In the genomic region with DNA sequence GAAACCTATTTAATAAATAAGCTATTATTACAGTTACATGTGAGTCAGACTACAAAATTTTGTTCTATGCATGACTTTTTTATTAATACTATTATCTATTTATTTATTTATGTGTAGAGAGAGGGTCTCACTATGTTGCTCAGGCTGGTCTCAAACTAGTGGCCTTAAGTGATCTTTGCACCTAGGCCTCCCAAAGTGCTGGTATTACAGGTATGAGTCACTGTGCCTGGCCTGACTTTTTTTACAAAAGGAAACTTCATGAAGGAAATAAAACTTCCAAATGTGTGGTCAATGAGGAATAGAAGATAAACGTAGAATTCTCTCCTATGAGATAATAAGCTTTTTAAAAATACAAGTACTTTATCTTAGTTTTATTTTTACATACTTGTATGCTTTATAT, we compare ENCODE assay signal across 1 cellular context.
TF ChIP-seq lines count a peak whose summit lies in the region.

No MANE protein-coding gene starts in this region.

TF ChIP-seq in HepG2, 621 proteins besides CTCF, POLR2A, EP300 and RAD21 (continued from another document):
- TF ChIP-seq FOSL2 (CRISPR knock-in tag; IDR thresholded peaks at IDR 0.05), result peak; percentile 80
- no peak for TF ChIP-seq HNRNPL (IDR thresholded peaks at IDR 0.05; ENCODE audit: low read depth, low read length)
- TF ChIP-seq THYN1 (CRISPR knock-in tag; IDR thresholded peaks at IDR 0.05; ENCODE audit: borderline replicate concordance, low read depth), result no peak
- no peak for TF ChIP-seq BHLHE40 (IDR thresholded peaks at IDR 0.05; ENCODE audit: low read length)
- TF ChIP-seq, protein P1, sequence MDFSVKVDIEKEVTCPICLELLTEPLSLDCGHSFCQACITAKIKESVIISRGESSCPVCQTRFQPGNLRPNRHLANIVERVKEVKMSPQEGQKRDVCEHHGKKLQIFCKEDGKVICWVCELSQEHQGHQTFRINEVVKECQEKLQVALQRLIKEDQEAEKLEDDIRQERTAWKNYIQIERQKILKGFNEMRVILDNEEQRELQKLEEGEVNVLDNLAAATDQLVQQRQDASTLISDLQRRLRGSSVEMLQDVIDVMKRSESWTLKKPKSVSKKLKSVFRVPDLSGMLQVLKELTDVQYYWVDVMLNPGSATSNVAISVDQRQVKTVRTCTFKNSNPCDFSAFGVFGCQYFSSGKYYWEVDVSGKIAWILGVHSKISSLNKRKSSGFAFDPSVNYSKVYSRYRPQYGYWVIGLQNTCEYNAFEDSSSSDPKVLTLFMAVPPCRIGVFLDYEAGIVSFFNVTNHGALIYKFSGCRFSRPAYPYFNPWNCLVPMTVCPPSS (IDR thresholded peaks at IDR 0.05), result no peak
- no peak for TF ChIP-seq RFXAP (CRISPR knock-in tag; IDR thresholded peaks at IDR 0.05; ENCODE audit: borderline replicate concordance)
- TF ChIP-seq, protein P2, sequence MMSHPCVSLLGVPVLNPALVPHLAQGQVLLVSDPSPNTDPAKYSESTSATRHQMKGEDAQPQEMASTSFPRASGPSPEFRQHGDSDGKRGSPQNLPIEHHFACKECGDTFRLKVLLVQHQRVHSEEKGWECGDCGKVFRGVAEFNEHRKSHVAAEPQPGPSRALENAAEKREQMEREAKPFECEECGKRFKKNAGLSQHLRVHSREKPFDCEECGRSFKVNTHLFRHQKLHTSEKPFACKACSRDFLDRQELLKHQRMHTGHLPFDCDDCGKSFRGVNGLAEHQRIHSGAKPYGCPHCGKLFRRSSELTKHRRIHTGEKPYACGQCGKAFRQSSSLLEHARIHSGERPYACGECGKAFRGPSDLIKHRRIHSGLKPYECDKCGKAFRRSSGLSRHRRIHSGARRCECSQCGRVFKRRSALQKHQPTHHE (CRISPR knock-in tag; IDR thresholded peaks at IDR 0.05; ENCODE audit: borderline replicate concordance), result no peak
- no peak for TF ChIP-seq ZNF709 (CRISPR knock-in tag; IDR thresholded peaks at IDR 0.05)
- no peak for TF ChIP-seq ZMYM3 (CRISPR knock-in tag; IDR thresholded peaks at IDR 0.05)
- no peak for TF ChIP-seq ZNF776 (CRISPR knock-in tag; IDR thresholded peaks at IDR 0.05)
- TF ChIP-seq ZNF879 (CRISPR knock-in tag; IDR thresholded peaks at IDR 0.05), result no peak
- TF ChIP-seq, protein P3, sequence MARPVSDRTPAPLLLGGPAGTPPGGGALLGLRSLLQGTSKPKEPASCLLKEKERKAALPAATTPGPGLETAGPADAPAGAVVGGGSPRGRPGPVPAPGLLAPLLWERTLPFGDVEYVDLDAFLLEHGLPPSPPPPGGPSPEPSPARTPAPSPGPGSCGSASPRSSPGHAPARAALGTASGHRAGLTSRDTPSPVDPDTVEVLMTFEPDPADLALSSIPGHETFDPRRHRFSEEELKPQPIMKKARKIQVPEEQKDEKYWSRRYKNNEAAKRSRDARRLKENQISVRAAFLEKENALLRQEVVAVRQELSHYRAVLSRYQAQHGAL (CRISPR knock-in tag; IDR thresholded peaks at IDR 0.05; ENCODE audit: not compliant biosample characterization), result no peak
- no peak for TF ChIP-seq RFX3 (CRISPR knock-in tag; IDR thresholded peaks at IDR 0.05)
- no peak for TF ChIP-seq RARG (CRISPR knock-in tag; IDR thresholded peaks at IDR 0.05; ENCODE audit: low read depth)
- TF ChIP-seq RFXANK (CRISPR knock-in tag; IDR thresholded peaks at IDR 0.05), result no peak
- TF ChIP-seq HNF4A (CRISPR knock-in tag; IDR thresholded peaks at IDR 0.05), result peak; percentile 17; the same call in 1 of the 2 replicates
- TF ChIP-seq ERF (CRISPR knock-in tag; IDR thresholded peaks at IDR 0.05), result no peak
- TF ChIP-seq, protein P4, sequence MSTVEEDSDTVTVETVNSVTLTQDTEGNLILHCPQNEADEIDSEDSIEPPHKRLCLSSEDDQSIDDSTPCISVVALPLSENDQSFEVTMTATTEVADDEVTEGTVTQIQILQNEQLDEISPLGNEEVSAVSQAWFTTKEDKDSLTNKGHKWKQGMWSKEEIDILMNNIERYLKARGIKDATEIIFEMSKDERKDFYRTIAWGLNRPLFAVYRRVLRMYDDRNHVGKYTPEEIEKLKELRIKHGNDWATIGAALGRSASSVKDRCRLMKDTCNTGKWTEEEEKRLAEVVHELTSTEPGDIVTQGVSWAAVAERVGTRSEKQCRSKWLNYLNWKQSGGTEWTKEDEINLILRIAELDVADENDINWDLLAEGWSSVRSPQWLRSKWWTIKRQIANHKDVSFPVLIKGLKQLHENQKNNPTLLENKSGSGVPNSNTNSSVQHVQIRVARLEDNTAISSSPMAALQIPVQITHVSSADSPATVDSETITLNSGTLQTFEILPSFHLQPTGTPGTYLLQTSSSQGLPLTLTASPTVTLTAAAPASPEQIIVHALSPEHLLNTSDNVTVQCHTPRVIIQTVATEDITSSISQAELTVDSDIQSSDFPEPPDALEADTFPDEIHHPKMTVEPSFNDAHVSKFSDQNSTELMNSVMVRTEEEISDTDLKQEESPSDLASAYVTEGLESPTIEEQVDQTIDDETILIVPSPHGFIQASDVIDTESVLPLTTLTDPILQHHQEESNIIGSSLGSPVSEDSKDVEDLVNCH (CRISPR knock-in tag; IDR thresholded peaks at IDR 0.05), result no peak
- no peak for TF ChIP-seq ONECUT2 (CRISPR knock-in tag; IDR thresholded peaks at IDR 0.05)
- no peak for TF ChIP-seq IRX3 (CRISPR knock-in tag; IDR thresholded peaks at IDR 0.05; ENCODE audit: borderline replicate concordance, low read depth)
- no peak for TF ChIP-seq NCOA2 (CRISPR knock-in tag; IDR thresholded peaks at IDR 0.05)
- TF ChIP-seq SP140L (CRISPR knock-in tag; IDR thresholded peaks at IDR 0.05; ENCODE audit: borderline replicate concordance), result no peak
- TF ChIP-seq REPIN1 (CRISPR knock-in tag; IDR thresholded peaks at IDR 0.05; ENCODE audit: borderline replicate concordance, low read depth), result no peak
